In the genomic region with DNA sequence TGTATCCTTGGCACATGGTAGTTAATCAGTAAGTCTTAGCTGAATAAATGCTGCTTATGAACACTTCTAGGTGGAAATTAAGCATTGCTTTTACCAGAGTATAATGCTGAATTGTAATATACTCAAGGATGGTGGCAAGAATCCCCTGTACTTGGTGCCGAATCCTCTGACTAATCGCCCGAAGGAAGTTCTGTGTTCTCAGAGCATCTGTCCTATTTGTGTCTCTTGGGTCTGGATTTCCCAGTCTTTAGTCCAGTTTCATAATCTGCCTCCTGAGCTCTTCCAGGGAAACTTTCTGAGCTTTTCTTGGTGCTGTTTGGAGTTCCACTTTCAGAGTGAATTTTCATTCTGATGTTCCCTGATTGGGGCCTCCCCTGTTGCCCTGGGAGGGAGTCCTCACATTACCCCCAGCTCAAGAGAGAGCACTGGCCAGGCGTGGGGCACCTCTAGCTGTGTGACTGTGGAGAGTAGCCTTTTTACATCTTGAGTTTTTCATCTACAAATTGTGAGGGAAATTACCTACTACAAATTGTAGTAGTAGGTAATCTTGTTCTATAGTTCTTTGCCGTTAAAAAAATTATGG, we compare ENCODE assay signal across 18 cellular contexts.
"Had no signal": no experiment of that assay in that cellular context is flagged by ENCODE, and none has a peak within 500 bp of the region (broad histone marks: within the 10 kb centered on the region; RNA-seq: fewer than 3 reads in every experiment).

No MANE protein-coding gene starts in this region.

- H3K27ac Mint-ChIP-seq: activated CD4-positive, alpha-beta memory T cell treated with anti-CD3 and anti-CD28 coated beads, Interleukin-2, amount 10 ng/mL, durations not matched to agents 7 days and 5 days; activated naive CD4-positive, alpha-beta T cell treated with anti-CD3 and anti-CD28 coated beads, Interleukin-2, amount 50 U/mL, for 24 hours; activated T-cell treated with anti-CD3 and anti-CD28 coated beads, Interleukin-2, amount 50 U/mL, for 24 hours; endodermal cell; naive thymus-derived CD4-positive, alpha-beta T cell; WTC11 had no signal

- DNase-seq: activated CD4-positive, alpha-beta memory T cell treated with anti-CD3 and anti-CD28 coated beads, Interleukin-2, amount 10 ng/mL, durations not matched to agents 7 days and 5 days; activated CD4-positive, alpha-beta T cell treated with anti-CD3 and anti-CD28 coated beads for 4 hours; activated effector memory CD4-positive, alpha-beta T cell treated with Interleukin-2 at 50 U/mL for 16 hours; activated T-cell treated with anti-CD3 and anti-CD28 coated beads, Interleukin-2, amount 50 U/mL, for 24 hours; amygdala; dorsolateral prefrontal cortex; endodermal cell; mucosa of descending colon; naive thymus-derived CD4-positive, alpha-beta T cell; retina; small intestine; stimulated activated CD4-positive, alpha-beta T cell treated with anti-CD3 and anti-CD28 coated beads, Interleukin-4, amount 100 ng/mL, for 4 hours; stimulated activated CD8-positive, alpha-beta memory T cell treated with anti-CD3 and anti-CD28 coated beads, Interleukin-4, amount 100 ng/mL, for 48 hours; stimulated activated naive CD8-positive, alpha-beta T cell treated with anti-CD3 and anti-CD28 coated beads, Interleukin-15, Interleukin-2, amounts not matched to agents 100 U/mL and 50 U/mL, for 24 hours; SW 1271 had no signal

- H3K4me1 ChIP-seq: SJSA1 had no signal

- H3K36me3 Mint-ChIP-seq: activated naive CD4-positive, alpha-beta T cell treated with anti-CD3 and anti-CD28 coated beads, Interleukin-2, amount 50 U/mL, for 24 hours; naive thymus-derived CD4-positive, alpha-beta T cell; WTC11 had no signal

- H3K4me3 Mint-ChIP-seq: activated CD4-positive, alpha-beta memory T cell treated with anti-CD3 and anti-CD28 coated beads, Interleukin-2, amount 10 ng/mL, durations not matched to agents 7 days and 5 days; activated naive CD4-positive, alpha-beta T cell treated with anti-CD3 and anti-CD28 coated beads, Interleukin-2, amount 50 U/mL, for 24 hours; activated T-cell treated with anti-CD3 and anti-CD28 coated beads, Interleukin-2, amount 50 U/mL, for 24 hours; endodermal cell; naive thymus-derived CD4-positive, alpha-beta T cell; WTC11 had no signal

- H3K36me3 ChIP-seq: SJSA1 had no signal

- H3K27me3 ChIP-seq: dorsolateral prefrontal cortex had no signal

- H3K27ac ChIP-seq: dorsolateral prefrontal cortex, SJSA1 had no signal

- H3K9me3 ChIP-seq: mucosa of descending colon, SJSA1 had no signal

- ATAC-seq: naive thymus-derived CD4-positive, alpha-beta T cell; stimulated activated naive CD8-positive, alpha-beta T cell treated with anti-CD3 and anti-CD28 coated beads, Interleukin-15, Interleukin-2, amounts not matched to agents 100 U/mL and 50 U/mL, for 24 hours; WTC11 had no signal

- H3K4me3 ChIP-seq: dorsolateral prefrontal cortex, mucosa of descending colon, SJSA1 had no signal

- H3K4me1 Mint-ChIP-seq: activated CD4-positive, alpha-beta memory T cell treated with anti-CD3 and anti-CD28 coated beads, Interleukin-2, amount 10 ng/mL, durations not matched to agents 7 days and 5 days; activated naive CD4-positive, alpha-beta T cell treated with anti-CD3 and anti-CD28 coated beads, Interleukin-2, amount 50 U/mL, for 24 hours; endodermal cell; naive thymus-derived CD4-positive, alpha-beta T cell; WTC11 had no signal

- H3K9me3 Mint-ChIP-seq: activated CD4-positive, alpha-beta memory T cell treated with anti-CD3 and anti-CD28 coated beads, Interleukin-2, amount 10 ng/mL, durations not matched to agents 7 days and 5 days; activated T-cell treated with anti-CD3 and anti-CD28 coated beads, Interleukin-2, amount 50 U/mL, for 24 hours; endodermal cell; WTC11 had no signal
